Comparison of ENCODE assay signal across 8 cellular contexts in the genomic region with DNA sequence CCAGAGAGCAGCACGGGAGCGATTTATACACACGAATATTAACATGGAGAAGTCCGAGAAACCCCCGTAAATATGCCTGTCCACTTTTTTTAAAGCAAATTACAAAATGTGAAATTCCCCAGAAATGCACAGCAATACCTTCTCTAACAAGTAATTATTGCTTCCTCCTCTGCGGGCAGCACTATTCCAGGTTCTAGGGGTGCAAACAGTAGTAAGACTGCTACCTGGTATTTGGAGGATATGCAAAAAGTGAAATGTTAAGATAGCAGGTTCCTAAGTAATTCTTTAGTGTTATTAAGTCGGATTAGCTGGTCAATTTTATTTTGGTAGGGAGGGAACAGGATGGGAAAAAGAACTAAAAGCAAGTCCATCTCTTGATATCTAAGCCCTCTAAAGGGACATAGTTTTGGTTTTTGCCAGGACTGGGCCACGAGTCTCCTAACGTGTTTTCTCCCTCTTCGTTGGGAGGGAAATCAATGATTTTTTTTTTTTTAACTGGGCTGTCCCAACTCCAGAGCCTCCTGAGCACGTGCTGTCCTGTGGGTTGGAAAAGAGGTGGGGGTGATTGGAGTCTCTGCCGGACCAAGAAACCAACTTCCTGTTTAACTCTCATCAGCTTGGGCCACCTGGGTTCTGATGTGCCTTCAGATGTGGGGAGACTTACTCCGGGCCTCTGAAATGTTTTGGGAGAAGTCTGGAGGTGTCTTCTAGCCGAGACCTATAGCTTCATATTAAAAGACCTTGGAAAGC. TPM values are rescaled to one million over a fixed set of nuclear protein-coding genes. Genes with fewer than 3 reads are reported as not detected.
DNase-seq lines count a peak whose midpoint lies in the region; ATAC-seq and TF ChIP-seq lines count a peak whose summit lies in the region.

No MANE protein-coding gene starts in this region.

- peaks cover 11% of the 10 kb centered on the region for H3K4me1 Mint-ChIP-seq in endodermal cell

- peaks cover 7% of the 10 kb centered on the region; the same call in 1 of the 2 replicates for H3K27me3 ChIP-seq in OCI-LY1 (ENCODE audit: insufficient read depth, low read length)
- no peaks in the 10 kb centered on the region for H3K27me3 ChIP-seq in endodermal cell (ENCODE audit: control insufficient read depth, insufficient read depth, low read length, poor library complexity, severe bottlenecking)
- H3K27me3 ChIP-seq in rectal smooth muscle tissue (ENCODE audit: control insufficient read depth, insufficient read depth, low read length), result no peaks in the 10 kb centered on the region

- no peaks in the 10 kb centered on the region for H4K20me1 ChIP-seq in OCI-LY1 (ENCODE audit: insufficient read depth, low read length)

- no peaks in the 10 kb centered on the region for H3K27me3 Mint-ChIP-seq in endodermal cell (ENCODE audit: insufficient read depth)

- peaks cover 5% of the 10 kb centered on the region for H3K36me3 ChIP-seq in OCI-LY1 (ENCODE audit: insufficient read depth, low read length)
- H3K36me3 ChIP-seq in endodermal cell (ENCODE audit: control insufficient read depth, insufficient read depth, low read length), result peaks cover 13% of the 10 kb centered on the region
- no peaks in the 10 kb centered on the region for H3K36me3 ChIP-seq in rectal smooth muscle tissue (ENCODE audit: control insufficient read depth, insufficient read depth, low read length)

- H3K9me2 ChIP-seq in OCI-LY1 (ENCODE audit: low read depth, low read length), result no peaks in the 10 kb centered on the region

- H3K27ac ChIP-seq in OCI-LY1 (ENCODE audit: low read depth, low read length, poor library complexity, severe bottlenecking), result peak overlapping the region; percentile 18
- H3K27ac ChIP-seq in endodermal cell (ENCODE audit: low read depth, low read length), result no peak overlapping the region
- no peak overlapping the region for H3K27ac ChIP-seq in rectal smooth muscle tissue (ENCODE audit: low read depth, low read length)

- H3K4me2 ChIP-seq in OCI-LY1 (ENCODE audit: low read length), result peak overlapping the region; percentile 46; the same call in 1 of the 2 replicates

- H3K36me3 Mint-ChIP-seq in endodermal cell (ENCODE audit: low read depth), result peaks cover 25% of the 10 kb centered on the region

- no peaks in the 10 kb centered on the region; the same call in 1 of the 2 replicates for H3F3A ChIP-seq in OCI-LY1 (ENCODE audit: insufficient read depth, low read length)

- H3K4me3 ChIP-seq in GM12875 (ENCODE audit: low read depth, low read length) (peak overlapping the region; percentile 40), OCI-LY1 (ENCODE audit: low read depth, low read length, poor library complexity, severe bottlenecking) (peak overlapping the region; percentile 88), endodermal cell (ENCODE audit: low read length) (peak overlapping the region; percentile 100), rectal smooth muscle tissue (ENCODE audit: low read length) (peak overlapping the region; percentile 67)

- peak overlapping the region; percentile 77 for H3K4me3 Mint-ChIP-seq in endodermal cell

- no peak for TF ChIP-seq CTCF in GM12875 (IDR thresholded peaks at IDR 0.05; ENCODE audit: borderline replicate concordance, insufficient read depth, low read depth, low read length)
- TF ChIP-seq CTCF in OCI-LY1 (IDR thresholded peaks at IDR 0.05; ENCODE audit: low read length), result no peak
- no peak for TF ChIP-seq CTCF in endodermal cell (conservative IDR thresholded peaks at IDR 0.05)

- H3K9me3 ChIP-seq in OCI-LY1 (ENCODE audit: low read length) (no peaks in the 10 kb centered on the region), endodermal cell (ENCODE audit: control insufficient read depth, low read length) (no peaks in the 10 kb centered on the region)

- H2AFZ ChIP-seq in OCI-LY1 (ENCODE audit: low read length), result no peak overlapping the region

- H3K27ac Mint-ChIP-seq in endodermal cell, result peak overlapping the region; percentile 80

- no peak for DNase-seq in endodermal cell
- DNase-seq in stimulated activated CD4-positive, alpha-beta T cell treated with anti-CD3 and anti-CD28 coated beads, Interleukin-12 subunit alpha, Interleukin-12 subunit beta, amount 100 ng/mL, for 4 hours, result no peak

- H3K9ac ChIP-seq in OCI-LY1 (ENCODE audit: low read length) (peak overlapping the region; percentile 11; the same call in 1 of the 2 replicates), endodermal cell (ENCODE audit: extremely low read depth, low read length, poor library complexity, severe bottlenecking) (no peak overlapping the region), rectal smooth muscle tissue (ENCODE audit: low read length) (no peak overlapping the region)

- ATAC-seq in GM19324 (IDR thresholded peaks at IDR 0.05; ENCODE audit: low FRiP score, unreplicated experiment) (no peak), GM18873 (IDR thresholded peaks at IDR 0.05; ENCODE audit: low FRiP score, unreplicated experiment) (no peak), GM21447 (IDR thresholded peaks at IDR 0.05; ENCODE audit: unreplicated experiment) (no peak)

- H3K9me3 Mint-ChIP-seq in endodermal cell, result no peaks in the 10 kb centered on the region

- H3K4me1 ChIP-seq in OCI-LY1 (ENCODE audit: insufficient read depth, low read length, severe bottlenecking) (peaks cover 35% of the 10 kb centered on the region), endodermal cell (ENCODE audit: control insufficient read depth, insufficient read depth, low read length) (no peaks in the 10 kb centered on the region), rectal smooth muscle tissue (ENCODE audit: control insufficient read depth, insufficient read depth, low read length) (peaks cover 7% of the 10 kb centered on the region)

- WGBS in endodermal cell (ENCODE audit: insufficient coverage in 1 of 2, insufficient read length in 1 of 2), 2 experiments, result 77 to 85% methylated on average over 13 to 14 of the region's 14 CpGs

- no peaks in the 10 kb centered on the region for H3K79me2 ChIP-seq in OCI-LY1 (ENCODE audit: insufficient read depth, low read length)

RNA-seq across cellular contexts. Expression of a gene that starts 1.7 kb away (rescaled TPM):
- 100 to 1,000 TPM; 103 to 111 TPM for total RNA-seq in endodermal cell
- polyA plus RNA-seq in endodermal cell (2013, experiment 1 of 2), result 111 TPM
- 100 TPM for polyA plus RNA-seq in endodermal cell (2013, experiment 2 of 2)

RNA-seq across cellular contexts. Expression of a gene that starts 29.5 kb away (rescaled TPM):
- total RNA-seq in endodermal cell, result 10 to 100 TPM; 40.9 TPM
- 25.1 TPM for polyA plus RNA-seq in endodermal cell (2013, experiment 1 of 2)
- polyA plus RNA-seq in endodermal cell (2013, experiment 2 of 2), result 24.6 TPM

Comparison
In these comparisons a context has a peak if more than half of its experiments do, and no peak if none do; other contexts are left out.
1. H3K4me3 ChIP-seq: peak in every context shown above with its lines; median percentile 100 in endodermal cell; 88 in OCI-LY1; 67 in rectal smooth muscle tissue; 40 in GM12875.